Comparison of ENCODE assay signal across 1 cellular context in genomic region chr12:132686831-132687210, GRCh38.
TF ChIP-seq lines count a peak whose summit lies in the region.

No MANE protein-coding gene starts in this region.

TF ChIP-seq in GM23338, 12 proteins besides CTCF, POLR2A, EP300 and RAD21 (continued from another document):
- TF ChIP-seq, protein P1, sequence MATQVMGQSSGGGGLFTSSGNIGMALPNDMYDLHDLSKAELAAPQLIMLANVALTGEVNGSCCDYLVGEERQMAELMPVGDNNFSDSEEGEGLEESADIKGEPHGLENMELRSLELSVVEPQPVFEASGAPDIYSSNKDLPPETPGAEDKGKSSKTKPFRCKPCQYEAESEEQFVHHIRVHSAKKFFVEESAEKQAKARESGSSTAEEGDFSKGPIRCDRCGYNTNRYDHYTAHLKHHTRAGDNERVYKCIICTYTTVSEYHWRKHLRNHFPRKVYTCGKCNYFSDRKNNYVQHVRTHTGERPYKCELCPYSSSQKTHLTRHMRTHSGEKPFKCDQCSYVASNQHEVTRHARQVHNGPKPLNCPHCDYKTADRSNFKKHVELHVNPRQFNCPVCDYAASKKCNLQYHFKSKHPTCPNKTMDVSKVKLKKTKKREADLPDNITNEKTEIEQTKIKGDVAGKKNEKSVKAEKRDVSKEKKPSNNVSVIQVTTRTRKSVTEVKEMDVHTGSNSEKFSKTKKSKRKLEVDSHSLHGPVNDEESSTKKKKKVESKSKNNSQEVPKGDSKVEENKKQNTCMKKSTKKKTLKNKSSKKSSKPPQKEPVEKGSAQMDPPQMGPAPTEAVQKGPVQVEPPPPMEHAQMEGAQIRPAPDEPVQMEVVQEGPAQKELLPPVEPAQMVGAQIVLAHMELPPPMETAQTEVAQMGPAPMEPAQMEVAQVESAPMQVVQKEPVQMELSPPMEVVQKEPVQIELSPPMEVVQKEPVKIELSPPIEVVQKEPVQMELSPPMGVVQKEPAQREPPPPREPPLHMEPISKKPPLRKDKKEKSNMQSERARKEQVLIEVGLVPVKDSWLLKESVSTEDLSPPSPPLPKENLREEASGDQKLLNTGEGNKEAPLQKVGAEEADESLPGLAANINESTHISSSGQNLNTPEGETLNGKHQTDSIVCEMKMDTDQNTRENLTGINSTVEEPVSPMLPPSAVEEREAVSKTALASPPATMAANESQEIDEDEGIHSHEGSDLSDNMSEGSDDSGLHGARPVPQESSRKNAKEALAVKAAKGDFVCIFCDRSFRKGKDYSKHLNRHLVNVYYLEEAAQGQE (IDR thresholded peaks at IDR 0.05; ENCODE audit: unreplicated experiment) = no peak
- TF ChIP-seq ETS1 (IDR thresholded peaks at IDR 0.05) (no peak), ZNF114 (CRISPR knock-in tag; IDR thresholded peaks at IDR 0.05) (no peak)
TF ChIP-seq in GM23338: peak in this region for 0.
